8 cellular contexts compared by ENCODE assay signal in genomic region chr3:71130516-71131384, GRCh38.
DNase-seq lines count a peak whose midpoint lies in the region; ATAC-seq and TF ChIP-seq lines count a peak whose summit lies in the region.

No MANE protein-coding gene starts in this region.

- DNase-seq in WTC11 (ENCODE audit: low spot score) = no peak
- DNase-seq in central memory CD4-positive, alpha-beta T cell = peak; percentile 82
- DNase-seq in kidney epithelial cell (ENCODE audit: low read depth) = peak; percentile 65
- peak in 3 of 4 experiments; percentile 23 to 51 (median 46) for DNase-seq in stimulated activated CD4-positive, alpha-beta T cell treated with anti-CD3 and anti-CD28 coated beads, Interleukin-1b, Interleukin-23, amount 100 ng/mL, for 24 hours (ENCODE audit: low read depth in 4 of 4, low spot score in 1 of 4)
- DNase-seq in retina = no peak

- peaks cover 0 to 29% (median 11%) of the 10 kb centered on the region in 11 experiments; a peak in 12 of 22 replicates for H3K27me3 ChIP-seq in BLaER1 treated with 17β-estradiol and CSF1 and Interleukin-3, amounts not matched to agents 10 nM and 100 nM
- H3K27me3 ChIP-seq in Loucy (ENCODE audit: insufficient read depth, low read length, poor library complexity, severe bottlenecking) (no peaks in the 10 kb centered on the region), kidney epithelial cell (ENCODE audit: control insufficient read depth, insufficient read depth, low read length) (no peaks in the 10 kb centered on the region)

- H3K4me3 ChIP-seq in BLaER1 treated with 17β-estradiol and CSF1 and Interleukin-3, amounts not matched to agents 10 nM and 100 nM = peak overlapping the region; percentile 59 to 76 (median 68)
- H3K4me3 ChIP-seq in Loucy (ENCODE audit: low read length, poor library complexity, severe bottlenecking) = peak overlapping the region; percentile 74
- peak overlapping the region; percentile 35 for H3K4me3 ChIP-seq in kidney epithelial cell (ENCODE audit: low read depth, low read length)

- H3K27me3 Mint-ChIP-seq in WTC11 (ENCODE audit: low read depth) = no peaks in the 10 kb centered on the region

- H3K27ac Mint-ChIP-seq in WTC11 = peak overlapping the region; percentile 91

- no peaks in the 10 kb centered on the region for H3K36me3 Mint-ChIP-seq in WTC11

- no peaks in the 10 kb centered on the region for H3K36me3 ChIP-seq in BLaER1 treated with 17β-estradiol and CSF1 and Interleukin-3, amounts not matched to agents 10 nM and 100 nM
- H3K36me3 ChIP-seq in Loucy (ENCODE audit: insufficient read depth, low read length) (no peaks in the 10 kb centered on the region), kidney epithelial cell (ENCODE audit: control insufficient read depth, insufficient read depth, low read length) (no peaks in the 10 kb centered on the region)

- H3K4me3 Mint-ChIP-seq in WTC11 = peak overlapping the region; percentile 46

- H3K27ac ChIP-seq in BLaER1 treated with 17β-estradiol and CSF1 and Interleukin-3, amounts not matched to agents 10 nM and 100 nM = peak overlapping the region; percentile 56 to 90 (median 81)

- H2AFZ ChIP-seq in Loucy (ENCODE audit: low read length) = peak overlapping the region; percentile 7; the same call in 1 of the 2 replicates

- POLR2A ChIA-PET in WTC11 (lab: Charles Lee) = interaction anchor here (1.6 kb wide), 1 partner anchor 454 kb away, joined by 4 read pairs; the partner anchor contains the start of gene FOXP1

- H3F3A ChIP-seq in Loucy (ENCODE audit: low read depth) = 0 out of 2 replicates have a peak, but pooled peaks cover 4% of the 10 kb centered on the region

- H3K79me2 ChIP-seq in Loucy (ENCODE audit: insufficient read depth, low read length) = peaks cover 35% of the 10 kb centered on the region

- CTCF ChIA-PET in WTC11 (lab: Charles Lee) = interaction anchor here (0.6 to 1.2 kb wide), 3 partner anchors 22 to 46 kb away, joined by 4 to 7 read pairs (median 5); no protein-coding TSS in a partner anchor

- peak; percentile 71 for ATAC-seq in GM21423 (IDR thresholded peaks at IDR 0.05; ENCODE audit: unreplicated experiment)
- ATAC-seq in WTC11 = peak; percentile 61

- H3K4me2 ChIP-seq in BLaER1 treated with 17β-estradiol and CSF1 and Interleukin-3, amounts not matched to agents 10 nM and 100 nM = peak overlapping the region; percentile 74 to 91 (median 83)
- peak overlapping the region; percentile 77 for H3K4me2 ChIP-seq in Loucy (ENCODE audit: low read depth, low read length, poor library complexity, severe bottlenecking)

- H3K9me2 ChIP-seq in Loucy (replicated peaks; ENCODE audit: low read depth, low read length) = no peaks in the 10 kb centered on the region

- peak overlapping the region; percentile 70 to 88 (median 81) for H3K9ac ChIP-seq in BLaER1 treated with 17β-estradiol and CSF1 and Interleukin-3, amounts not matched to agents 10 nM and 100 nM
- H3K9ac ChIP-seq in Loucy (ENCODE audit: low read depth, low read length, poor library complexity, severe bottlenecking) = peak overlapping the region; percentile 75

- no peak for TF ChIP-seq CTCF in Loucy (conservative IDR thresholded peaks at IDR 0.05; ENCODE audit: low read length)
- no peak for TF ChIP-seq CTCF in WTC11 (IDR thresholded peaks at IDR 0.05)
- no peak for TF ChIP-seq CTCF in kidney epithelial cell (IDR thresholded peaks at IDR 0.05; ENCODE audit: insufficient read depth, low read length, poor library complexity, severe bottlenecking)

- H3K4me1 Mint-ChIP-seq in WTC11 = peaks cover 86% of the 10 kb centered on the region

- peaks cover 0 to under 1% (median 0%) of the 10 kb centered on the region in 11 experiments; a peak in 2 of 22 replicates for H4K20me1 ChIP-seq in BLaER1 treated with 17β-estradiol and CSF1 and Interleukin-3, amounts not matched to agents 10 nM and 100 nM
- H4K20me1 ChIP-seq in Loucy (ENCODE audit: insufficient read depth, low read length, poor library complexity, severe bottlenecking) = peaks cover 5% of the 10 kb centered on the region

- H3K4me1 ChIP-seq in BLaER1 treated with 17β-estradiol and CSF1 and Interleukin-3, amounts not matched to agents 10 nM and 100 nM = peaks cover 43 to 54% (median 47%) of the 10 kb centered on the region in 10 experiments
- peaks cover 71% of the 10 kb centered on the region for H3K4me1 ChIP-seq in Loucy (ENCODE audit: insufficient read depth, low read length, poor library complexity, severe bottlenecking)

- no peaks in the 10 kb centered on the region for H3K9me3 Mint-ChIP-seq in WTC11

- no peaks in the 10 kb centered on the region for H3K9me3 ChIP-seq in BLaER1 treated with 17β-estradiol and CSF1 and Interleukin-3, amounts not matched to agents 10 nM and 100 nM (replicated peaks in 1 of 11)
- no peaks in the 10 kb centered on the region for H3K9me3 ChIP-seq in Loucy (ENCODE audit: insufficient read depth, low read depth, low read length)

TF ChIP-seq in WTC11, 78 proteins besides CTCF, POLR2A, EP300 and RAD21 (continues in another document):
- TF ChIP-seq RORB (CRISPR knock-in tag; IDR thresholded peaks at IDR 0.05) (no peak), NR3C1 (CRISPR knock-in tag; conservative IDR thresholded peaks at IDR 0.05; ENCODE audit: low read depth) (no peak), CBFB (CRISPR knock-in tag; IDR thresholded peaks at IDR 0.05; ENCODE audit: low read depth) (no peak), ESRRA (CRISPR knock-in tag; IDR thresholded peaks at IDR 0.05; ENCODE audit: borderline replicate concordance) (no peak), ZNF263 (CRISPR knock-in tag; IDR thresholded peaks at IDR 0.05; ENCODE audit: low read depth) (no peak), ATF1 (CRISPR knock-in tag; IDR thresholded peaks at IDR 0.05) (no peak), CREM (CRISPR knock-in tag; IDR thresholded peaks at IDR 0.05) (no peak), FOXK1 (CRISPR knock-in tag; IDR thresholded peaks at IDR 0.05) (no peak), MXD4 (CRISPR knock-in tag; IDR thresholded peaks at IDR 0.05; ENCODE audit: borderline replicate concordance) (no peak), FOXJ3 (CRISPR knock-in tag; IDR thresholded peaks at IDR 0.05; ENCODE audit: borderline replicate concordance) (no peak)
- TF ChIP-seq, protein P1, sequence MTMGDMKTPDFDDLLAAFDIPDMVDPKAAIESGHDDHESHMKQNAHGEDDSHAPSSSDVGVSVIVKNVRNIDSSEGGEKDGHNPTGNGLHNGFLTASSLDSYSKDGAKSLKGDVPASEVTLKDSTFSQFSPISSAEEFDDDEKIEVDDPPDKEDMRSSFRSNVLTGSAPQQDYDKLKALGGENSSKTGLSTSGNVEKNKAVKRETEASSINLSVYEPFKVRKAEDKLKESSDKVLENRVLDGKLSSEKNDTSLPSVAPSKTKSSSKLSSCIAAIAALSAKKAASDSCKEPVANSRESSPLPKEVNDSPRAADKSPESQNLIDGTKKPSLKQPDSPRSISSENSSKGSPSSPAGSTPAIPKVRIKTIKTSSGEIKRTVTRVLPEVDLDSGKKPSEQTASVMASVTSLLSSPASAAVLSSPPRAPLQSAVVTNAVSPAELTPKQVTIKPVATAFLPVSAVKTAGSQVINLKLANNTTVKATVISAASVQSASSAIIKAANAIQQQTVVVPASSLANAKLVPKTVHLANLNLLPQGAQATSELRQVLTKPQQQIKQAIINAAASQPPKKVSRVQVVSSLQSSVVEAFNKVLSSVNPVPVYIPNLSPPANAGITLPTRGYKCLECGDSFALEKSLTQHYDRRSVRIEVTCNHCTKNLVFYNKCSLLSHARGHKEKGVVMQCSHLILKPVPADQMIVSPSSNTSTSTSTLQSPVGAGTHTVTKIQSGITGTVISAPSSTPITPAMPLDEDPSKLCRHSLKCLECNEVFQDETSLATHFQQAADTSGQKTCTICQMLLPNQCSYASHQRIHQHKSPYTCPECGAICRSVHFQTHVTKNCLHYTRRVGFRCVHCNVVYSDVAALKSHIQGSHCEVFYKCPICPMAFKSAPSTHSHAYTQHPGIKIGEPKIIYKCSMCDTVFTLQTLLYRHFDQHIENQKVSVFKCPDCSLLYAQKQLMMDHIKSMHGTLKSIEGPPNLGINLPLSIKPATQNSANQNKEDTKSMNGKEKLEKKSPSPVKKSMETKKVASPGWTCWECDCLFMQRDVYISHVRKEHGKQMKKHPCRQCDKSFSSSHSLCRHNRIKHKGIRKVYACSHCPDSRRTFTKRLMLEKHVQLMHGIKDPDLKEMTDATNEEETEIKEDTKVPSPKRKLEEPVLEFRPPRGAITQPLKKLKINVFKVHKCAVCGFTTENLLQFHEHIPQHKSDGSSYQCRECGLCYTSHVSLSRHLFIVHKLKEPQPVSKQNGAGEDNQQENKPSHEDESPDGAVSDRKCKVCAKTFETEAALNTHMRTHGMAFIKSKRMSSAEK (CRISPR knock-in tag; IDR thresholded peaks at IDR 0.05; ENCODE audit: borderline replicate concordance) = no peak
- TF ChIP-seq, protein P2, sequence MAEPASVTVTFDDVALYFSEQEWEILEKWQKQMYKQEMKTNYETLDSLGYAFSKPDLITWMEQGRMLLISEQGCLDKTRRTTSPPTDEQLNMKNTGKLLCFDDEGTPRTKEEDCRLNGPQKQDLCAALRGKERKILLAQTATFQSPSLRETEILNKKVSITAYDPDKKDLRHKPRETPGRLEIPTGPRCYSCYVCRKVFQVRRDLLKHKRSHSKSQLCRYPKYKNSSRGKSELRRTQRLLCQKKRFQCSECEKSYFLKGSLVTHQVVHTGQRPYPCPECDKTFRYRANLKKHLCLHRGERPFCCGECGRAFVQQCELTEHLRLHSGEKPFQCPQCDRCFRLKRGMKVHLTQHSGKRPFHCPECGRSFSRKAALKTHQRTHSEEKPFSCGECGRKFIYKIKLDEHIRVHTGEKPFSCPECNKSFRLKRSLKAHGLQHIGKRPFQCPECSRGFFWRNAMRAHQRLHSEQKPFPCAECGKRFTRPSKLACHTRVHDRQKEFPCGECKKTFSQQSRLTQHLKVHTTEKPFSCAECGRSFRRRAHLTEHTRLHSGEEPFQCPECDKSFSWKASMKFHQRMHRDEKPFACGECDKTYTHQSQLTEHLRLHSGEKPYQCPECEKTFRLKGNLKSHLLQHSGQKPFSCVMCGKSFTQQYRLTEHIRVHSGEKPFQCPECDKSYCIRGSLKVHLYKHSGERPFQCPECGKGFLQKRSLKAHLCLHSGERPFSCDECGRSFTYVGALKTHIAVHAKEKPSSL (CRISPR knock-in tag; conservative IDR thresholded peaks at IDR 0.05) = no peak

Comparison
In these comparisons a context has a peak if more than half of its experiments do, and no peak if none do; other contexts are left out.
1. DNase-seq: peak in central memory CD4-positive, alpha-beta T cell (single experiment), kidney epithelial cell (single experiment) and stimulated activated CD4-positive, alpha-beta T cell treated with anti-CD3 and anti-CD28 coated beads, Interleukin-1b, Interleukin-23, amount 100 ng/mL, for 24 hours (3 of 4); none in WTC11 (single experiment) and retina (single experiment).
2. Peak in every context shown above with its lines, with median percentiles within 50 percentile points of each other: H3K4me3 ChIP-seq.